In the genomic region with DNA sequence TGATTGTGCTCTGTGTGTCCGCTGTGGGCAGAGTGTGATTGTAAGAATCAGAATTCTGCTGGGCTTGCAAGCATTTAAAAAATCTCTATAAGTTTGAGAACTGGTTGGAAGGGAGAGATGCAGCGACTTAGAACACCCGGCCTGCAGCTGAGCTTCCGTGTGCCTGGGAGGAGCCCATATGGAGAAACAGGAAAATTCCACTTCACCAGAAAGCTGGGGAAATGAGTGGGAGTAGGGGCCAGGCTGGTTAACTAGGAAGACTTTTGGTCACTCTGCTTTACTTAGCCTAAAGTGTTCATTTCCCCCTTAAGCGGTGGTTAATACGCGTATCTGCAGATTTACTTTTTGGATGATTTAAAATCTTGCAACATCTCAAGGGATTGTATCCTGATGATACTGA, we compare ENCODE assay signal across 30 cellular contexts.
DNase-seq lines count a peak whose midpoint lies in the region; ATAC-seq and TF ChIP-seq lines count a peak whose summit lies in the region.
"Had no signal": no experiment of that assay in that cellular context is flagged by ENCODE, and none has a peak within 500 bp of the region (broad histone marks: within the 10 kb centered on the region; RNA-seq: fewer than 3 reads in every experiment).

No MANE protein-coding gene starts in this region.

- CTCF ChIA-PET in HCT116 (lab: Charles Lee) = no interaction called here

- no peaks in the 10 kb centered on the region for H3K27me3 ChIP-seq in HCT116 (ENCODE audit: insufficient read depth, low read length)
- H3K27me3 ChIP-seq in sigmoid colon = no peaks in the 10 kb centered on the region
- H3K27me3 ChIP-seq: BLaER1 treated with 17β-estradiol and CSF1 and Interleukin-3, amounts not matched to agents 10 nM and 100 nM; esophagus squamous epithelium; heart right ventricle; tibial nerve had no signal

- H3K4me2 ChIP-seq in HCT116 (ENCODE audit: low read length) = no peak overlapping the region

- intact Hi-C loops in HCT116 (cut with micrococcal nuclease) = no loop called here
- intact Hi-C loops in sigmoid colon (cut with DNase I) = no loop called here
- intact Hi-C loops in activated T-helper 1 cell treated with anti-CD3 and anti-CD28 coated beads, Interleukin-12 subunit alpha, Interleukin-12 subunit beta, Interleukin-2, Interleukin-4 antibody, amounts not matched to agents 30 ng/mL and 10 ng/mL and 1 ng/mL, durations not matched to agents 14 hours and 24 hours and 36 hours (cut with micrococcal nuclease) = no loop called here

- DNase-seq in AG10803 (ENCODE audit: low read depth) (peak; percentile 44), HCT116 (ENCODE audit: low read depth, low spot score) (no peak), fibroblast of villous mesenchyme (ENCODE audit: low read depth) (peak; percentile 43), sigmoid colon (peak; percentile 36), GM03348 (ENCODE audit: low spot score) (no peak)
- no peak for DNase-seq in activated T-helper 1 cell treated with anti-CD3 and anti-CD28 coated beads, Interleukin-12 subunit alpha, Interleukin-12 subunit beta, Interleukin-2, Interleukin-4 antibody, amounts not matched to agents 30 ng/mL and 10 ng/mL and 1 ng/mL, durations not matched to agents 14 hours and 24 hours and 36 hours (ENCODE audit: low spot score)
- DNase-seq: activated CD4-positive, alpha-beta T cell treated with anti-CD3 and anti-CD28 coated beads, Interleukin-2, amount 10 ng/mL, durations not matched to agents 24 days and 14 days; activated CD8-positive, alpha-beta memory T cell treated with anti-CD3 and anti-CD28 coated beads for 24 hours; activated effector memory CD4-positive, alpha-beta T cell treated with anti-CD3 and anti-CD28 coated beads, Interleukin-2, amount 50 U/mL, for 16 hours; activated T-cell treated with anti-CD3 and anti-CD28 coated beads for 4 hours; Caco-2; central memory CD4-positive, alpha-beta T cell; esophagus squamous epithelium; GDM1; heart right ventricle; mucosa of descending colon; NCI-H1048; NCI-H1694; NCI-H2171; RPMI8226; stimulated activated CD4-positive, alpha-beta T cell treated with anti-CD3 and anti-CD28 coated beads, Interleukin-2, amount 100 ng/mL, for 24 hours; T-cell; WERI-Rb-1 had no signal

- H3K4me3 Mint-ChIP-seq in activated T-helper 1 cell treated with anti-CD3 and anti-CD28 coated beads, Interleukin-12 subunit alpha, Interleukin-12 subunit beta, Interleukin-2, Interleukin-4 antibody, amounts not matched to agents 30 ng/mL and 10 ng/mL and 1 ng/mL, durations not matched to agents 14 hours and 24 hours and 36 hours = no peak overlapping the region
- H3K4me3 Mint-ChIP-seq: activated CD4-positive, alpha-beta T cell treated with anti-CD3 and anti-CD28 coated beads, Interleukin-2, amount 10 ng/mL, durations not matched to agents 24 days and 14 days; activated naive CD8-positive, alpha-beta T cell; natural killer cell treated with Interleukin-12 subunit alpha and Interleukin-12 subunit beta and Interleukin-15 and Interleukin-18, amount 100 ng/mL, for 72 hours; stimulated activated naive CD8-positive, alpha-beta T cell treated with anti-CD3 and anti-CD28 coated beads, Interleukin-15, Interleukin-2, amounts not matched to agents 100 ng/mL and 50 ng/mL, for 24 hours; T-cell had no signal

- H3K9me2 ChIP-seq in HCT116 (ENCODE audit: insufficient read depth) = no peaks in the 10 kb centered on the region

- WGBS in sigmoid colon, 2 donors = 79 to 92% methylated on average over 7 of the region's 7 CpGs

- no peak overlapping the region for H3K9ac ChIP-seq in HCT116 (ENCODE audit: low read length)
- H3K9ac ChIP-seq: BLaER1 treated with 17β-estradiol and CSF1 and Interleukin-3, amounts not matched to agents 10 nM and 100 nM had no signal

- no peak for ATAC-seq in HCT116
- no peak for ATAC-seq in HG03045 (IDR thresholded peaks at IDR 0.05; ENCODE audit: unreplicated experiment)
- ATAC-seq: mucosa of descending colon; natural killer cell treated with Interleukin-12 subunit alpha and Interleukin-12 subunit beta and Interleukin-15 and Interleukin-18, amount 100 ng/mL, for 72 hours; T-cell had no signal

- H2AFZ ChIP-seq in HCT116 (ENCODE audit: low read depth, low read length, poor library complexity, severe bottlenecking) = no peak overlapping the region

- peaks cover 8 to 29% of the 10 kb centered on the region in 2 experiments for H3K36me3 ChIP-seq in HCT116 (ENCODE audit: control insufficient read depth in 1 of 2, insufficient read depth in 2 of 2, low read length in 2 of 2)
- H3K36me3 ChIP-seq in sigmoid colon = no peaks in the 10 kb centered on the region
- H3K36me3 ChIP-seq: esophagus squamous epithelium, heart right ventricle, lower lobe of right lung, tibial nerve, WERI-Rb-1 had no signal

- H3K9me3 ChIP-seq in HCT116 (ENCODE audit: control insufficient read depth in 1 of 2, insufficient read depth in 1 of 2, low read depth in 1 of 2, low read length in 2 of 2) = no peaks in the 10 kb centered on the region
- no peaks in the 10 kb centered on the region for H3K9me3 ChIP-seq in sigmoid colon
- H3K9me3 ChIP-seq: BLaER1 treated with 17β-estradiol and CSF1 and Interleukin-3, amounts not matched to agents 10 nM and 100 nM; Caco-2; esophagus squamous epithelium; heart right ventricle; lower lobe of right lung; mucosa of descending colon; tibial nerve had no signal

- no peaks in the 10 kb centered on the region for H3K9me3 Mint-ChIP-seq in activated T-helper 1 cell treated with anti-CD3 and anti-CD28 coated beads, Interleukin-12 subunit alpha, Interleukin-12 subunit beta, Interleukin-2, Interleukin-4 antibody, amounts not matched to agents 30 ng/mL and 10 ng/mL and 1 ng/mL, durations not matched to agents 14 hours and 24 hours and 36 hours
- H3K9me3 Mint-ChIP-seq: activated CD4-positive, alpha-beta T cell treated with anti-CD3 and anti-CD28 coated beads, Interleukin-2, amount 10 ng/mL, durations not matched to agents 24 days and 14 days; natural killer cell treated with Interleukin-12 subunit alpha and Interleukin-12 subunit beta and Interleukin-15 and Interleukin-18, amount 100 ng/mL, for 72 hours; stimulated activated naive CD8-positive, alpha-beta T cell treated with anti-CD3 and anti-CD28 coated beads, Interleukin-15, Interleukin-2, amounts not matched to agents 100 ng/mL and 50 ng/mL, for 24 hours; T-cell had no signal

- no peak for TF ChIP-seq CTCF in AG10803 (conservative IDR thresholded peaks at IDR 0.05; ENCODE audit: low read length)
- TF ChIP-seq CTCF in HCT116 (IDR thresholded peaks at IDR 0.05 in 2 of 3, conservative IDR thresholded peaks at IDR 0.05 in 1 of 3; ENCODE audit: borderline replicate concordance in 1 of 3, insufficient read depth in 1 of 3, low read depth in 2 of 3, low read length in 2 of 3) = no peak
- no peak for TF ChIP-seq CTCF in fibroblast of villous mesenchyme (IDR thresholded peaks at IDR 0.05; ENCODE audit: insufficient read depth, low read depth, low read length)
- no peak for TF ChIP-seq CTCF in sigmoid colon (IDR thresholded peaks at IDR 0.05)

- RAD21 ChIA-PET in HCT116 (lab: Charles Lee; ENCODE audit: low non-redundant PET in 1 of 2, low total read pairs in 2 of 2, uncharacterized antibody in 2 of 2, unreplicated experiment in 2 of 2) = interaction anchor here in 1 of 2 experiments (0.5 kb wide), 1 partner anchor 330 kb away, joined by 4 read pairs; no protein-coding TSS in a partner anchor

- H3K27ac ChIP-seq in HCT116 (ENCODE audit: low read depth, low read length) = 0 out of 2 replicates have a peak overlapping the region, but pooled peaks have one; percentile 7
- H3K27ac ChIP-seq in sigmoid colon = peak overlapping the region in 2 of 4 donors; percentile 11 to 44
- H3K27ac ChIP-seq: lower lobe of right lung, WERI-Rb-1 had no signal

- no peaks in the 10 kb centered on the region for H3K4me1 Mint-ChIP-seq in activated T-helper 1 cell treated with anti-CD3 and anti-CD28 coated beads, Interleukin-12 subunit alpha, Interleukin-12 subunit beta, Interleukin-2, Interleukin-4 antibody, amounts not matched to agents 30 ng/mL and 10 ng/mL and 1 ng/mL, durations not matched to agents 14 hours and 24 hours and 36 hours (ENCODE audit: low read depth)
- H3K4me1 Mint-ChIP-seq: activated CD4-positive, alpha-beta T cell treated with anti-CD3 and anti-CD28 coated beads, Interleukin-2, amount 10 ng/mL, durations not matched to agents 24 days and 14 days had no signal

- H4K20me1 ChIP-seq in HCT116 (ENCODE audit: insufficient read depth) = peaks cover 24% of the 10 kb centered on the region

- H3K4me3 ChIP-seq in AG10803 (ENCODE audit: low read length) (no peak overlapping the region), HCT116 (replicated peaks in 1 of 2; ENCODE audit: low read depth in 1 of 2, low read length in 2 of 2) (no peak overlapping the region), fibroblast of villous mesenchyme (ENCODE audit: low read depth, low read length) (no peak overlapping the region), sigmoid colon (no peak overlapping the region)
- H3K4me3 ChIP-seq: BLaER1 treated with 17β-estradiol and CSF1 and Interleukin-3, amounts not matched to agents 10 nM and 100 nM; esophagus squamous epithelium; heart right ventricle; lower lobe of right lung; mucosa of descending colon; tibial nerve had no signal

- TF ChIP-seq POLR2A in HCT116 (IDR thresholded peaks at IDR 0.05; ENCODE audit: borderline replicate concordance, extremely low read depth, insufficient read depth, insufficient read length) (no peak), sigmoid colon (IDR thresholded peaks at IDR 0.05) (no peak)

- H3K4me1 ChIP-seq in HCT116 (ENCODE audit: control insufficient read depth in 1 of 2, insufficient read depth in 2 of 2, low read length in 2 of 2) (peaks cover 76 to 87% of the 10 kb centered on the region in 2 experiments), sigmoid colon (peaks cover 0 to 73% (median 63%) of the 10 kb centered on the region in 4 donors)

- peaks cover 14% of the 10 kb centered on the region for H3K27me3 Mint-ChIP-seq in activated T-helper 1 cell treated with anti-CD3 and anti-CD28 coated beads, Interleukin-12 subunit alpha, Interleukin-12 subunit beta, Interleukin-2, Interleukin-4 antibody, amounts not matched to agents 30 ng/mL and 10 ng/mL and 1 ng/mL, durations not matched to agents 14 hours and 24 hours and 36 hours (ENCODE audit: insufficient read depth)
- H3K27me3 Mint-ChIP-seq: activated naive CD8-positive, alpha-beta T cell had no signal

- no peaks in the 10 kb centered on the region for H3K36me3 Mint-ChIP-seq in activated T-helper 1 cell treated with anti-CD3 and anti-CD28 coated beads, Interleukin-12 subunit alpha, Interleukin-12 subunit beta, Interleukin-2, Interleukin-4 antibody, amounts not matched to agents 30 ng/mL and 10 ng/mL and 1 ng/mL, durations not matched to agents 14 hours and 24 hours and 36 hours (ENCODE audit: low read depth)
- H3K36me3 Mint-ChIP-seq: activated naive CD8-positive, alpha-beta T cell; natural killer cell treated with Interleukin-12 subunit alpha and Interleukin-12 subunit beta and Interleukin-15 and Interleukin-18, amount 100 ng/mL, for 72 hours; T-cell had no signal

- no peak overlapping the region for H3K27ac Mint-ChIP-seq in activated T-helper 1 cell treated with anti-CD3 and anti-CD28 coated beads, Interleukin-12 subunit alpha, Interleukin-12 subunit beta, Interleukin-2, Interleukin-4 antibody, amounts not matched to agents 30 ng/mL and 10 ng/mL and 1 ng/mL, durations not matched to agents 14 hours and 24 hours and 36 hours
- H3K27ac Mint-ChIP-seq: activated CD4-positive, alpha-beta T cell treated with anti-CD3 and anti-CD28 coated beads, Interleukin-2, amount 10 ng/mL, durations not matched to agents 24 days and 14 days; activated naive CD8-positive, alpha-beta T cell; natural killer cell treated with Interleukin-12 subunit alpha and Interleukin-12 subunit beta and Interleukin-15 and Interleukin-18, amount 100 ng/mL, for 72 hours; stimulated activated naive CD8-positive, alpha-beta T cell treated with anti-CD3 and anti-CD28 coated beads, Interleukin-15, Interleukin-2, amounts not matched to agents 100 ng/mL and 50 ng/mL, for 24 hours; T-cell had no signal

- TF ChIP-seq EP300 in sigmoid colon (IDR thresholded peaks at IDR 0.05) = no peak

- peaks cover 97% of the 10 kb centered on the region for H3K79me2 ChIP-seq in HCT116 (ENCODE audit: insufficient read depth, low read length)

- no TSS peak for BruUV-seq in HCT116 (replicated peaks; lab: Mats Ljungman, UMichigan)

- TF ChIP-seq RAD21 in HCT116 (IDR thresholded peaks at IDR 0.05; ENCODE audit: low read depth) = no peak

- POLR2A ChIA-PET in HCT116 (lab: Charles Lee) = no interaction called here

Comparison
In these comparisons a context has a peak if more than half of its experiments do, and no peak if none do; other contexts are left out.
1. DNase-seq: peak in AG10803 (single experiment), fibroblast of villous mesenchyme (single experiment) and sigmoid colon (single experiment); none in HCT116 (single experiment), GM03348 (single experiment) and activated T-helper 1 cell treated with anti-CD3 and anti-CD28 coated beads, Interleukin-12 subunit alpha, Interleukin-12 subunit beta, Interleukin-2, Interleukin-4 antibody, amounts not matched to agents 30 ng/mL and 10 ng/mL and 1 ng/mL, durations not matched to agents 14 hours and 24 hours and 36 hours (single experiment).